6 cellular contexts compared by ENCODE assay signal in the genomic region with DNA sequence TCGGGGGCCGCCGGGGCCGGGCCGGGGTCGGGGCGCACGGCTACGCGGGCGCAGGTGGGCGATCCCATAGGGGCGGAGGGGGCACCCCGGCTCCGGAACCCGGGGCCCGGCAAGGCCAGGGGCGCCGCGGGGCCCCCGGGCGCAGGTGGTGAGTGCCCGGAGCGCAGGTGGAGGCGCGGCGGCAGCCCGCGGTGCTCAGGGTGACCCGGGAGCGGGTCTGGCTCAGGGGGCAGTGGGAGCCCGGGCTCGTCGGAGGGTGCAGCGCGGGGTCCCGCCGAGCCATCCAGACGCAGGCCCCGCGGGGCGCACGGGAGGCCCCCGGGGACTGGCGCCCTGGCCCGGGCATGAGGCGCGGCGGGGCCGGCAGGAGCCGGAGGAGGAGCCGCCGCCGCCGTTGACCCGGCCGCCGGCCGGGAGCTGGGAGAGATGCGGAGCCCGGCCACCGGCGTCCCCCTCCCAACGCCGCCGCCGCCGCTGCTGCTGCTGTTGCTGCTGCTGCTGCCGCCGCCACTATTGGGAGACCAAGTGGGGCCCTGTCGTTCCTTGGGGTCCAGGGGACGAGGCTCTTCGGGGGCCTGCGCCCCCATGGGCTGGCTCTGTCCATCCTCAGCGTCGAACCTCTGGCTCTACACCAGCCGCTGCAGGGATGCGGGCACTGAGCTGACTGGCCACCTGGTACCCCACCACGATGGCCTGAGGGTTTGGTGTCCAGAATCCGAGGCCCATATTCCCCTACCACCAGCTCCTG. TPM values are rescaled to one million over a fixed set of nuclear protein-coding genes. Genes with fewer than 3 reads are reported as not detected.
A peak's percentile ranks its signal among the peaks of the same experiment; 100 is the strongest.
DNase-seq lines count a peak whose midpoint lies in the region; ATAC-seq and TF ChIP-seq lines count a peak whose summit lies in the region.

No MANE protein-coding gene starts in this region.

- H3K4me3 ChIP-seq in PC-9 (peak overlapping the region; percentile 58; the same call in 1 of the 2 replicates), iPS-11a (ENCODE audit: low read depth, low read length) (peak overlapping the region; percentile 35), uterus (peak overlapping the region; percentile 8 to 57)

- no peaks in the 10 kb centered on the region for H3K27me3 ChIP-seq in PC-9 (ENCODE audit: insufficient read depth, low read depth)
- no peaks in the 10 kb centered on the region for H3K27me3 ChIP-seq in uterus

- peaks cover 6% of the 10 kb centered on the region for H3K4me1 Mint-ChIP-seq in activated CD8-positive, alpha-beta memory T cell treated with anti-CD3 and anti-CD28 coated beads, Interleukin-2, amount 10 ng/mL, durations not matched to agents 7 days and 5 days

- H3K36me3 ChIP-seq in PC-9 (ENCODE audit: low read depth) (no peaks in the 10 kb centered on the region), uterus (no peaks in the 10 kb centered on the region)

- no peaks in the 10 kb centered on the region for H4K20me1 ChIP-seq in PC-9 (ENCODE audit: insufficient read depth)

- no peaks in the 10 kb centered on the region for H3K9me3 Mint-ChIP-seq in activated CD8-positive, alpha-beta memory T cell treated with anti-CD3 and anti-CD28 coated beads, Interleukin-2, amount 10 ng/mL, durations not matched to agents 7 days and 5 days (ENCODE audit: low read depth)

- peak overlapping the region; percentile 88 for H3K4me2 ChIP-seq in PC-9

- H3K9me3 ChIP-seq in PC-9 (ENCODE audit: insufficient read depth, low read depth) (no peaks in the 10 kb centered on the region), uterus (no peaks in the 10 kb centered on the region)

- H3F3A ChIP-seq in PC-9 (ENCODE audit: insufficient read depth, low read depth): no peaks in the 10 kb centered on the region

- no peaks in the 10 kb centered on the region for H3K79me2 ChIP-seq in PC-9 (ENCODE audit: low read depth)

- H3K27ac Mint-ChIP-seq in activated CD8-positive, alpha-beta memory T cell treated with anti-CD3 and anti-CD28 coated beads, Interleukin-2, amount 10 ng/mL, durations not matched to agents 7 days and 5 days: no peak overlapping the region

- ATAC-seq in activated CD8-positive, alpha-beta memory T cell treated with anti-CD3 and anti-CD28 coated beads, Interleukin-2, amount 10 ng/mL, durations not matched to agents 7 days and 5 days: peak; percentile 57

- DNase-seq in activated CD8-positive, alpha-beta memory T cell treated with anti-CD3 and anti-CD28 coated beads, Interleukin-2, amount 10 ng/mL, durations not matched to agents 7 days and 5 days: no peak
- DNase-seq in activated CD8-positive, alpha-beta memory T cell treated with anti-CD3 and anti-CD28 coated beads, Interleukin-2, amount 50 U/mL, for 4 hours: no peak
- DNase-seq in PC-9 (no peak), uterus (peak in 1 of 2 donors; percentile 12), NCI-H345 treated with DMSO at 0.1 percent for 48 hours (lab: John Stamatoyannopoulos, UW; ENCODE audit: unreplicated experiment) (no peak)

- peaks cover 21% of the 10 kb centered on the region for H3K27me3 Mint-ChIP-seq in activated CD8-positive, alpha-beta memory T cell treated with anti-CD3 and anti-CD28 coated beads, Interleukin-2, amount 10 ng/mL, durations not matched to agents 7 days and 5 days

- POLR2A ChIA-PET in PC-9 (lab: Charles Lee; ENCODE audit: unreplicated experiment): interaction anchor here (0.5 to 1.2 kb wide), 4 partner anchors 8 to 46 kb away, joined by 3 to 7 read pairs (median 4); partner anchors contain the start of gene SARS1

- CTCF ChIA-PET in activated CD8-positive, alpha-beta memory T cell treated with anti-CD3 and anti-CD28 coated beads, Interleukin-2, amount 10 ng/mL, durations not matched to agents 7 days and 5 days (lab: Charles Lee): interaction anchor here (0.6 to 2.1 kb wide), 6 partner anchors 11 to 283 kb away, joined by 3 to 8 read pairs (median 4); partner anchors contain the start of gene SORT1
- CTCF ChIA-PET in PC-9 (lab: Charles Lee): interaction anchor here (0.6 kb wide), 2 partner anchors 160 to 538 kb away, joined by 3 read pairs; no protein-coding TSS in a partner anchor

- H3K9me2 ChIP-seq in PC-9 (ENCODE audit: insufficient read depth): no peaks in the 10 kb centered on the region

- TF ChIP-seq POLR2A in uterus (IDR thresholded peaks at IDR 0.05): no peak

- TF ChIP-seq CTCF in PC-9 (conservative IDR thresholded peaks at IDR 0.05): no peak
- TF ChIP-seq CTCF in uterus (IDR thresholded peaks at IDR 0.05): no peak

- H3K27ac ChIP-seq in PC-9 (no peak overlapping the region), uterus (peak overlapping the region in 1 of 2 donors; percentile 13)

- H3K4me3 Mint-ChIP-seq in activated CD8-positive, alpha-beta memory T cell treated with anti-CD3 and anti-CD28 coated beads, Interleukin-2, amount 10 ng/mL, durations not matched to agents 7 days and 5 days: peak overlapping the region; percentile 51

- H3K36me3 Mint-ChIP-seq in activated CD8-positive, alpha-beta memory T cell treated with anti-CD3 and anti-CD28 coated beads, Interleukin-2, amount 10 ng/mL, durations not matched to agents 7 days and 5 days: no peaks in the 10 kb centered on the region

- no peak overlapping the region for H2AFZ ChIP-seq in PC-9

- BruUV-seq in PC-9 (replicated peaks; lab: Mats Ljungman, UMichigan): no TSS peak

- intact Hi-C loops in PC-9 (cut with micrococcal nuclease; ENCODE audit: unreplicated experiment) (loop anchor here (1.0 kb wide), 1 partner anchor 10 kb away; no protein-coding TSS in a partner anchor), uterus (cut with DNase I; ENCODE audit: low total_unique reads) (no loop called here)

- peaks cover 24% of the 10 kb centered on the region for H3K4me1 ChIP-seq in PC-9 (replicated peaks; ENCODE audit: insufficient read depth)
- H3K4me1 ChIP-seq in uterus: peaks cover 0 to 17% of the 10 kb centered on the region in 2 donors

RNA-seq across cellular contexts. Expression of gene CELSR2, which starts 0.5 kb away (rescaled TPM):
- total RNA-seq in activated CD8-positive, alpha-beta memory T cell treated with anti-CD3 and anti-CD28 coated beads, Interleukin-2, amount 10 ng/mL, durations not matched to agents 7 days and 5 days: 1 to 10 TPM; 3.3 to 4.0 TPM
- 19.0 and 19.5 TPM in 2 replicates for total RNA-seq in PC-9 (2021)
- total RNA-seq in uterus: 1 to 10 TPM in 3 of 4 donors, under 1 TPM in 1; 0.26 to 9.6 (median 5.4) TPM

RNA-seq across cellular contexts. Expression of gene PSRC1, which starts 33.1 kb away (rescaled TPM):
- 10 to 100 TPM; 19.6 to 36.1 TPM for total RNA-seq in activated CD8-positive, alpha-beta memory T cell treated with anti-CD3 and anti-CD28 coated beads, Interleukin-2, amount 10 ng/mL, durations not matched to agents 7 days and 5 days
- total RNA-seq in PC-9 (2021): 26.4 and 28.6 TPM in 2 replicates
- total RNA-seq in uterus: 10 to 100 TPM in 1 of 4 donors, 1 to 10 TPM in 3; 3.8 to 11.4 (median 7.5) TPM

RNA-seq across cellular contexts. Expression of gene SARS1, which starts 36.1 kb away (rescaled TPM):
- 100 to 1,000 TPM; 148 to 194 TPM for total RNA-seq in activated CD8-positive, alpha-beta memory T cell treated with anti-CD3 and anti-CD28 coated beads, Interleukin-2, amount 10 ng/mL, durations not matched to agents 7 days and 5 days
- total RNA-seq in PC-9 (2021) (206 and 279 TPM in 2 replicates), uterus (100 to 1,000 TPM in 3 of 4 donors, 10 to 100 TPM in 1; 98.1 to 138 (median 112) TPM)

RNA-seq across cellular contexts. Expression of gene MYBPHL, which starts 57.0 kb away (rescaled TPM):
- total RNA-seq in activated CD8-positive, alpha-beta memory T cell treated with anti-CD3 and anti-CD28 coated beads, Interleukin-2, amount 10 ng/mL, durations not matched to agents 7 days and 5 days: not detected
- not detected in 2 replicates for total RNA-seq in PC-9 (2021)
- under 1 TPM in 1 of 4 donors, not detected in 3; 0.76 TPM for total RNA-seq in uterus
